Comparison of ENCODE assay signal across 14 cellular contexts in genomic region chr14:65421201-65421981, GRCh38.
A peak's percentile ranks its signal among the peaks of the same experiment; 100 is the strongest.
DNase-seq lines count a peak whose midpoint lies in the region; ATAC-seq lines count a peak whose summit lies in the region.
"Had no signal": no experiment of that assay in that cellular context is flagged by ENCODE, and none has a peak within 500 bp of the region (broad histone marks: within the 10 kb centered on the region; RNA-seq: fewer than 3 reads in every experiment).

No MANE protein-coding gene starts in this region.

- no peak overlapping the region for H3K4me3 ChIP-seq in HAP-1
- H3K4me3 ChIP-seq: pancreas, thoracic aorta had no signal

- in situ Hi-C loops in ACHN (cut with HindIII; ENCODE audit: low pct_ligation_motif_present, low pct_unique_long_range_greater_than_20kb, low sequenced_read_pairs) (no loop called here), HAP-1 (cut with MboI; ENCODE audit: low sequenced_read_pairs) (no loop called here)

- peaks cover 18% of the 10 kb centered on the region for H3K4me1 ChIP-seq in HAP-1
- H3K4me1 ChIP-seq: pancreas had no signal

- DNase-seq in ACHN (peak; percentile 66), HAP-1 (ENCODE audit: low spot score in 2 of 2) (peak; percentile 26 to 52), amniotic epithelial cell (ENCODE audit: low read depth) (peak; percentile 71), islet precursor cell (peak; percentile 61), cerebellar nuclear complex (lab: John Stamatoyannopoulos, UW) (no peak), DMS 273 (lab: John Stamatoyannopoulos, UW; ENCODE audit: unreplicated experiment) (no peak)
- DNase-seq: activated naive CD8-positive, alpha-beta T cell treated with anti-CD3 and anti-CD28 coated beads, Interleukin-2, amount 50 U/mL, for 24 hours; C1 segment of cervical spinal cord; left colon; NCI-H774; pancreas had no signal

- H3K27me3 ChIP-seq in HAP-1 (ENCODE audit: low read depth) = no peaks in the 10 kb centered on the region
- H3K27me3 ChIP-seq: pancreas had no signal

- no peaks in the 10 kb centered on the region for H3K9me3 ChIP-seq in HAP-1
- H3K9me3 ChIP-seq: pancreas, thoracic aorta had no signal

- ATAC-seq in HG02884 (IDR thresholded peaks at IDR 0.05; ENCODE audit: unreplicated experiment) (no peak), HG03378 (IDR thresholded peaks at IDR 0.05; ENCODE audit: unreplicated experiment) (no peak)
- ATAC-seq: activated naive CD8-positive, alpha-beta T cell treated with anti-CD3 and anti-CD28 coated beads, Interleukin-2, amount 50 U/mL, for 24 hours; left colon; pancreas had no signal

- H3K36me3 ChIP-seq in HAP-1 (replicated peaks) = 0 out of 2 replicates have a peak, but pooled peaks cover 2% of the 10 kb centered on the region
- H3K36me3 ChIP-seq: pancreas, thoracic aorta had no signal

Comparison
In these comparisons a context has a peak if more than half of its experiments do, and no peak if none do; other contexts are left out.
1. DNase-seq: peak in ACHN (single experiment), HAP-1 (2 of 2), amniotic epithelial cell (single experiment) and islet precursor cell (single experiment); none in cerebellar nuclear complex (0 of 2) and DMS 273 (single experiment).